ENCODE assay signal across 16 cellular contexts in genomic region chr11:28727254-28727653, GRCh38.
A peak's percentile ranks its signal among the peaks of the same experiment; 100 is the strongest.
DNase-seq lines count a peak whose midpoint lies in the region; ATAC-seq and TF ChIP-seq lines count a peak whose summit lies in the region.
"Had no signal": no experiment of that assay in that cellular context is flagged by ENCODE, and none has a peak within 500 bp of the region (broad histone marks: within the 10 kb centered on the region; RNA-seq: fewer than 3 reads in every experiment).

No MANE protein-coding gene starts in this region.

- peak overlapping the region; percentile 53 for H3K4me3 Mint-ChIP-seq in HFFc6
- H3K4me3 Mint-ChIP-seq: CD14-positive monocyte had no signal

- H3K4me3 ChIP-seq in fibroblast of the aortic adventitia (ENCODE audit: low read depth, low read length), result no peak overlapping the region

- DNase-seq in AG08395 (ENCODE audit: low spot score) (peak; percentile 45), HFFc6 (peak; percentile 65), astrocyte of the hippocampus (ENCODE audit: low read depth, low spot score) (peak; percentile 14), fibroblast of the aortic adventitia (ENCODE audit: low read depth) (peak; percentile 54), NOMO-1 (lab: John Stamatoyannopoulos, UW; ENCODE audit: unreplicated experiment in 2 of 2) (no peak), NCI-H345 treated with DMSO at 0.1 percent for 48 hours (lab: John Stamatoyannopoulos, UW; ENCODE audit: unreplicated experiment) (no peak)
- DNase-seq: 8988T, COR-L47, DMS53, Kasumi-1, NCI-H1436, NCI-H2081, NCI-H524 treated with DMSO at 0.1 percent for 48 hours had no signal

- H3K27me3 Mint-ChIP-seq in HFFc6 (ENCODE audit: insufficient read depth), result no peaks in the 10 kb centered on the region; the same call in 1 of the 2 replicates

- peak overlapping the region; percentile 56 for H3K27ac Mint-ChIP-seq in HFFc6
- H3K27ac Mint-ChIP-seq: CD14-positive monocyte had no signal

- H3K4me1 Mint-ChIP-seq in HFFc6 (ENCODE audit: low read depth), result peaks cover 78% of the 10 kb centered on the region
- H3K4me1 Mint-ChIP-seq: CD14-positive monocyte had no signal

- TF ChIP-seq CTCF in HFFc6 (IDR thresholded peaks at IDR 0.05), result no peak
- no peak for TF ChIP-seq CTCF in fibroblast of the aortic adventitia (IDR thresholded peaks at IDR 0.05; ENCODE audit: insufficient read depth, low read length)

- ATAC-seq in HG03025 (IDR thresholded peaks at IDR 0.05; ENCODE audit: low FRiP score, unreplicated experiment) (no peak), HG02981 (IDR thresholded peaks at IDR 0.05; ENCODE audit: unreplicated experiment) (no peak)

- H3K9me3 Mint-ChIP-seq in HFFc6, result no peaks in the 10 kb centered on the region

- H3K36me3 Mint-ChIP-seq in HFFc6 (ENCODE audit: low read depth), result no peaks in the 10 kb centered on the region
- H3K36me3 Mint-ChIP-seq: CD14-positive monocyte had no signal

Comparison
In these comparisons a context has a peak if more than half of its experiments do, and no peak if none do; other contexts are left out.
1. DNase-seq: peak in AG08395 (single experiment), HFFc6 (single experiment), astrocyte of the hippocampus (single experiment) and fibroblast of the aortic adventitia (single experiment); none in NOMO-1 (0 of 2) and NCI-H345 treated with DMSO at 0.1 percent for 48 hours (single experiment).